Comparison of ENCODE assay signal across 13 cellular contexts in genomic region chrX:13662537-13662841, GRCh38. TPM values are rescaled to one million over a fixed set of nuclear protein-coding genes. Genes with fewer than 3 reads are reported as not detected.
A peak's percentile ranks its signal among the peaks of the same experiment; 100 is the strongest.
DNase-seq lines count a peak whose midpoint lies in the region; ATAC-seq and TF ChIP-seq lines count a peak whose summit lies in the region.
"Had no signal": no experiment of that assay in that cellular context is flagged by ENCODE, and none has a peak within 500 bp of the region (broad histone marks: within the 10 kb centered on the region; RNA-seq: fewer than 3 reads in every experiment).

No MANE protein-coding gene starts in this region.

- TF ChIP-seq EP300 in esophagus muscularis mucosa (IDR thresholded peaks at IDR 0.05): no peak

- intact Hi-C loops in esophagus muscularis mucosa (cut with DNase I) (no loop called here), sciatic nerve (cut with DNase I) (loop anchor here (5.0 kb wide), 1 partner anchor 370 kb away; no protein-coding TSS in a partner anchor), aorta (cut with DNase I) (loop anchor here in 1 of 2 donors (5.0 kb wide), 1 partner anchor 75 kb away; no protein-coding TSS in a partner anchor)

- H3K9me3 ChIP-seq in esophagus muscularis mucosa (no peaks in the 10 kb centered on the region), aorta (ENCODE audit: control insufficient read depth, low read length) (no peaks in the 10 kb centered on the region)

- H3K4me1 ChIP-seq in esophagus muscularis mucosa (peaks cover 7 to 40% (median 24%) of the 10 kb centered on the region in 4 donors), aorta (ENCODE audit: control insufficient read depth in 1 of 2, insufficient read depth in 2 of 2, low read length in 2 of 2) (no peaks in the 10 kb centered on the region)

- H3K27me3 ChIP-seq in esophagus muscularis mucosa (no peaks in the 10 kb centered on the region), aorta (ENCODE audit: control insufficient read depth in 1 of 2, insufficient read depth in 2 of 2, low read length in 1 of 2) (no peaks in the 10 kb centered on the region)

- DNase-seq in EL: peak; percentile 30
- no peak for DNase-seq in esophagus muscularis mucosa (ENCODE audit: extremely low spot score)
- no peak for DNase-seq in sciatic nerve (ENCODE audit: low spot score)
- no peak for DNase-seq in aorta
- DNase-seq in central memory CD4-positive, alpha-beta T cell: no peak
- DNase-seq in NCI-H524 treated with DMSO at 0.1 percent for 48 hours (lab: John Stamatoyannopoulos, UW): no peak
- DNase-seq: activated effector memory CD4-positive, alpha-beta T cell treated with Interleukin-2 at 50 U/mL for 16 hours; DMS79; NCI-H2171; WERI-Rb-1 had no signal

- peak overlapping the region; percentile 25 to 40 (median 38) for H3K4me3 ChIP-seq in esophagus muscularis mucosa
- no peak overlapping the region for H3K4me3 ChIP-seq in aorta (ENCODE audit: low read length in 2 of 2)
- H3K4me3 ChIP-seq: K562 had no signal

- 45% methylated on average over 1 of the region's 1 CpG for WGBS in esophagus muscularis mucosa
- WGBS in aorta, 2 donors: 54 to 90% methylated on average over 1 of the region's 1 CpG

- ATAC-seq in HG02798 (IDR thresholded peaks at IDR 0.05; ENCODE audit: poor library complexity, unreplicated experiment): peak; percentile 32
- peak; percentile 84 for ATAC-seq in sciatic nerve
- no peak for ATAC-seq in aorta (ENCODE audit: low FRiP score)
- ATAC-seq in GM18868 (IDR thresholded peaks at IDR 0.05; ENCODE audit: unreplicated experiment): no peak
- ATAC-seq: K562 had no signal

- H3K36me3 ChIP-seq in esophagus muscularis mucosa (peaks cover 0 to 21% (median 2%) of the 10 kb centered on the region in 4 donors), aorta (ENCODE audit: control insufficient read depth in 1 of 2, insufficient read depth in 2 of 2, low read length in 1 of 2) (peaks cover 0 to 4% of the 10 kb centered on the region in 2 donors)

- H3K27ac ChIP-seq in esophagus muscularis mucosa (replicated peaks in 1 of 4) (peak overlapping the region; percentile 61 to 77 (median 69)), aorta (ENCODE audit: low read depth in 1 of 2, low read length in 2 of 2) (no peak overlapping the region)
- H3K27ac ChIP-seq: WERI-Rb-1 had no signal

- TF ChIP-seq CTCF in esophagus muscularis mucosa (IDR thresholded peaks at IDR 0.05): no peak

- TF ChIP-seq POLR2A in esophagus muscularis mucosa (IDR thresholded peaks at IDR 0.05; ENCODE audit: low read depth): no peak

RNA-seq across cellular contexts. Expression of gene TCEANC, which starts 9.5 kb away (rescaled TPM):
- total RNA-seq in esophagus muscularis mucosa (1 to 10 TPM; 3.5 to 7.1 (median 4.0) TPM), sciatic nerve (10.9 TPM), aorta (1 to 10 TPM; 2.3 to 3.9 TPM)
- polyA plus RNA-seq in aorta: 1 to 10 TPM; 1.5 to 2.8 TPM

RNA-seq across cellular contexts. Expression of gene RAB9A, which starts 26.4 kb away (rescaled TPM):
- total RNA-seq in esophagus muscularis mucosa (10 to 100 TPM; 20.8 to 33.1 (median 25.4) TPM), sciatic nerve (27.2 TPM), aorta (10 to 100 TPM; 18.2 to 26.2 TPM)
- polyA plus RNA-seq in aorta: 10 to 100 TPM; 18.7 to 21.7 TPM

Comparison
In these comparisons a context has a peak if more than half of its experiments do, and no peak if none do; other contexts are left out.
1. ATAC-seq: peak in HG02798 (single experiment) and sciatic nerve (single experiment); none in aorta (single experiment) and GM18868 (single experiment).
2. H3K27ac ChIP-seq: peak in esophagus muscularis mucosa (4 of 4); none in aorta (0 of 2).
3. H3K4me3 ChIP-seq: peak in esophagus muscularis mucosa (4 of 4); none in aorta (0 of 2).